In the genomic region with DNA sequence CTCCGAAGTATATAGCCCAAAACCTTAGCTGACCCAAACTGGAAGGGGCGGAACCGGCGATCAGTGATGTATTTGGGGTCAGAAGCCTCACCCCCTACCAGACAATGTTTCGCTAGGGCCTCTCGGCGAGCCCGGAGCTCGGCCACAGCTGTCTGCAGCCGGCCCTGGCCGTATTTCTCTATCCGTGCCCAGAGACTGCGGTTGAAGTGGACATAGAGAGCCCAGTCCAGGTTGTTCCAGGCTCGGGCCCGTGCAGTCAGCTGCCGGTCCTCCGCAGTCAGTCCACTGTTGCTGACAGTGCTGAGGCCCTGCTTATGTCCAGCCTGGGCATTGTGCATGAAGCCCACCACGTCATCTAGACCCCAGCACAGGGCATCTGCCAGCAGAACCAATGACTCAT, we compare ENCODE assay signal across 22 cellular contexts. TPM values are rescaled to one million over a fixed set of nuclear protein-coding genes. Genes with fewer than 3 reads are reported as not detected.
DNase-seq lines count a peak whose midpoint lies in the region; ATAC-seq, FAIRE-seq and TF ChIP-seq lines count a peak whose summit lies in the region.
"Had no signal": no experiment of that assay in that cellular context is flagged by ENCODE, and none has a peak within 500 bp of the region (broad histone marks: within the 10 kb centered on the region; RNA-seq: fewer than 3 reads in every experiment).

No MANE protein-coding gene starts in this region.

- peak overlapping the region; percentile 17 for H3K27ac Mint-ChIP-seq in activated naive CD4-positive, alpha-beta T cell treated with anti-CD3 and anti-CD28 coated beads, Interleukin-2, amount 50 U/mL, for 24 hours
- H3K27ac Mint-ChIP-seq in activated CD8-positive, alpha-beta T cell treated with anti-CD3 and anti-CD28 coated beads for 36 hours = no peak overlapping the region
- H3K27ac Mint-ChIP-seq in mesothelial cell of epicardium (no peak overlapping the region), progenitor cell of endocrine pancreas (no peak overlapping the region)
- H3K27ac Mint-ChIP-seq: activated CD4-positive, alpha-beta T cell treated with anti-CD3 and anti-CD28 coated beads, Interleukin-2, amount 10 ng/mL, durations not matched to agents 24 days and 14 days; dendritic cell treated with granulocyte-macrophage colony-stimulating factor and Interleukin-4, amounts not matched to agents 40 ng/mL and 50 ng/mL, for 4 days had no signal

- no peaks in the 10 kb centered on the region for H3K9me3 Mint-ChIP-seq in activated naive CD4-positive, alpha-beta T cell treated with anti-CD3 and anti-CD28 coated beads, Interleukin-2, amount 50 U/mL, for 24 hours
- H3K9me3 Mint-ChIP-seq in activated CD8-positive, alpha-beta T cell treated with anti-CD3 and anti-CD28 coated beads for 36 hours = no peaks in the 10 kb centered on the region
- H3K9me3 Mint-ChIP-seq in mesothelial cell of epicardium (no peaks in the 10 kb centered on the region), progenitor cell of endocrine pancreas (ENCODE audit: low read depth) (no peaks in the 10 kb centered on the region)
- H3K9me3 Mint-ChIP-seq: activated CD4-positive, alpha-beta T cell treated with anti-CD3 and anti-CD28 coated beads, Interleukin-2, amount 10 ng/mL, durations not matched to agents 24 days and 14 days; dendritic cell treated with granulocyte-macrophage colony-stimulating factor and Interleukin-4, amounts not matched to agents 40 ng/mL and 50 ng/mL, for 4 days; stimulated activated memory B cell treated with anti-CD40 and anti-IgM and Interleukin-4, amounts not matched to agents 10 μg/mL and 1 μg/mL and 100 μg/mL, for 72 hours had no signal

- DNase-seq in activated naive CD4-positive, alpha-beta T cell treated with Interleukin-2 at 50 U/mL for 16 hours = no peak
- DNase-seq in activated CD8-positive, alpha-beta T cell treated with anti-CD3 and anti-CD28 coated beads for 36 hours = no peak
- DNase-seq in mesothelial cell of epicardium (ENCODE audit: low spot score in 2 of 2, unreplicated experiment in 2 of 2) (no peak), progenitor cell of endocrine pancreas (ENCODE audit: low spot score, unreplicated experiment) (no peak), GM12892 (ENCODE audit: insufficient read length) (no peak)
- no peak for DNase-seq in activated T-cell treated with anti-CD3 and anti-CD28 coated beads, Interleukin-2, amount 50 U/mL, for 1 hour
- DNase-seq: activated CD4-positive, alpha-beta T cell treated with anti-CD3 and anti-CD28 coated beads, Interleukin-2, amount 10 ng/mL, durations not matched to agents 24 days and 14 days; activated CD8-positive, alpha-beta memory T cell treated with anti-CD3 and anti-CD28 coated beads, Interleukin-2, amount 50 U/mL, for 4 hours; activated gamma-delta T cell; BE2C; HCEC 1CT; kidney; lower lobe of right lung; NCI-H774; stimulated activated CD4-positive, alpha-beta T cell treated with anti-CD3 and anti-CD28 coated beads, Interleukin-2, amount 100 ng/mL, for 48 hours; T-helper 2 cell; uterus had no signal

- POLR2A ChIA-PET in activated CD8-positive, alpha-beta T cell treated with anti-CD3 and anti-CD28 coated beads for 36 hours (lab: Charles Lee) = interaction anchor here (1.2 to 1.4 kb wide), 2 partner anchors 8 to 11 kb away, joined by 6 to 8 read pairs; a partner anchor contains a TSS

- peaks cover 3% of the 10 kb centered on the region for H3K36me3 Mint-ChIP-seq in activated naive CD4-positive, alpha-beta T cell treated with anti-CD3 and anti-CD28 coated beads, Interleukin-2, amount 50 U/mL, for 24 hours
- peaks cover 9% of the 10 kb centered on the region for H3K36me3 Mint-ChIP-seq in activated CD8-positive, alpha-beta T cell treated with anti-CD3 and anti-CD28 coated beads for 36 hours (ENCODE audit: low read depth)
- H3K36me3 Mint-ChIP-seq in mesothelial cell of epicardium (no peaks in the 10 kb centered on the region), progenitor cell of endocrine pancreas (ENCODE audit: insufficient read depth) (peaks cover 3% of the 10 kb centered on the region)

- peak overlapping the region; percentile 7 for H3K4me3 Mint-ChIP-seq in activated naive CD4-positive, alpha-beta T cell treated with anti-CD3 and anti-CD28 coated beads, Interleukin-2, amount 50 U/mL, for 24 hours
- H3K4me3 Mint-ChIP-seq in activated CD8-positive, alpha-beta T cell treated with anti-CD3 and anti-CD28 coated beads for 36 hours = peak overlapping the region; percentile 67
- H3K4me3 Mint-ChIP-seq in mesothelial cell of epicardium (peak overlapping the region; percentile 43), progenitor cell of endocrine pancreas (ENCODE audit: low read depth) (peak overlapping the region; percentile 75)
- H3K4me3 Mint-ChIP-seq: dendritic cell treated with granulocyte-macrophage colony-stimulating factor and Interleukin-4, amounts not matched to agents 40 ng/mL and 50 ng/mL, for 4 days; stimulated activated memory B cell treated with anti-CD40 and anti-IgM and Interleukin-4, amounts not matched to agents 10 μg/mL and 1 μg/mL and 100 μg/mL, for 72 hours had no signal

- intact Hi-C loops in activated CD8-positive, alpha-beta T cell treated with anti-CD3 and anti-CD28 coated beads for 36 hours (cut with micrococcal nuclease) = no loop called here

- ATAC-seq in activated CD8-positive, alpha-beta T cell treated with anti-CD3 and anti-CD28 coated beads for 36 hours = no peak
- no peak for ATAC-seq in HG03439 (IDR thresholded peaks at IDR 0.05; ENCODE audit: unreplicated experiment)
- ATAC-seq: A549; lower lobe of right lung; stimulated activated memory B cell treated with anti-CD40 and anti-IgM and Interleukin-4, amounts not matched to agents 10 μg/mL and 1 μg/mL and 100 μg/mL, for 72 hours had no signal

- peaks cover 69% of the 10 kb centered on the region for H3K4me1 Mint-ChIP-seq in activated naive CD4-positive, alpha-beta T cell treated with anti-CD3 and anti-CD28 coated beads, Interleukin-2, amount 50 U/mL, for 24 hours
- H3K4me1 Mint-ChIP-seq in activated CD8-positive, alpha-beta T cell treated with anti-CD3 and anti-CD28 coated beads for 36 hours (ENCODE audit: low read depth) = peaks cover 46% of the 10 kb centered on the region
- H3K4me1 Mint-ChIP-seq in mesothelial cell of epicardium = peaks cover 17% of the 10 kb centered on the region
- H3K4me1 Mint-ChIP-seq in progenitor cell of endocrine pancreas (ENCODE audit: low read depth) = peaks cover 9% of the 10 kb centered on the region

- no peak for TF ChIP-seq POLR2A in GM12892 (IDR thresholded peaks at IDR 0.05; ENCODE audit: low read depth, low read length)

- no peak for TF ChIP-seq CTCF in activated CD8-positive, alpha-beta T cell treated with anti-CD3 and anti-CD28 coated beads for 36 hours (IDR thresholded peaks at IDR 0.05)
- TF ChIP-seq CTCF in mesothelial cell of epicardium (IDR thresholded peaks at IDR 0.05; ENCODE audit: unreplicated experiment) (no peak), progenitor cell of endocrine pancreas (IDR thresholded peaks at IDR 0.05; ENCODE audit: unreplicated experiment) (no peak)

- H3K27me3 Mint-ChIP-seq in activated naive CD4-positive, alpha-beta T cell treated with anti-CD3 and anti-CD28 coated beads, Interleukin-2, amount 50 U/mL, for 24 hours = no peaks in the 10 kb centered on the region
- H3K27me3 Mint-ChIP-seq in activated CD8-positive, alpha-beta T cell treated with anti-CD3 and anti-CD28 coated beads for 36 hours = no peaks in the 10 kb centered on the region
- no peaks in the 10 kb centered on the region for H3K27me3 Mint-ChIP-seq in mesothelial cell of epicardium (ENCODE audit: low read depth)
- H3K27me3 Mint-ChIP-seq in progenitor cell of endocrine pancreas = peaks cover 3% of the 10 kb centered on the region
- H3K27me3 Mint-ChIP-seq: activated CD4-positive, alpha-beta T cell treated with anti-CD3 and anti-CD28 coated beads, Interleukin-2, amount 10 ng/mL, durations not matched to agents 24 days and 14 days; stimulated activated memory B cell treated with anti-CD40 and anti-IgM and Interleukin-4, amounts not matched to agents 10 μg/mL and 1 μg/mL and 100 μg/mL, for 72 hours had no signal

- no peak for FAIRE-seq in GM12892 (lab: Jason Lieb, UNC)
- FAIRE-seq: A549, kidney had no signal

- CTCF ChIA-PET in activated CD8-positive, alpha-beta T cell treated with anti-CD3 and anti-CD28 coated beads for 36 hours (lab: Charles Lee) = interaction anchor here (0.9 to 1.6 kb wide), 2 partner anchors 29 to 57 kb away, joined by 3 to 5 read pairs; no protein-coding TSS in a partner anchor

RNA-seq across cellular contexts. Expression of a gene that starts 1.5 kb away (rescaled TPM):
- 10 to 100 TPM; 15.7 to 17.4 TPM for total RNA-seq in activated CD8-positive, alpha-beta T cell treated with anti-CD3 and anti-CD28 coated beads for 36 hours
- total RNA-seq in mesothelial cell of epicardium = 22.0 to 23.6 TPM (median 23.3 TPM) in 3 replicates
- total RNA-seq in progenitor cell of endocrine pancreas = 29.6 and 30.7 TPM in 2 replicates
- polyA plus RNA-seq in GM12892 (2012; ENCODE audit: missing spikeins) = 10.1 TPM

RNA-seq across cellular contexts. Expression of a gene that starts 8.3 kb away (rescaled TPM):
- 1 to 10 TPM; 2.4 to 2.7 TPM for total RNA-seq in activated CD8-positive, alpha-beta T cell treated with anti-CD3 and anti-CD28 coated beads for 36 hours
- 9.4 to 10.1 TPM (median 9.4 TPM) in 3 replicates for total RNA-seq in mesothelial cell of epicardium
- 4.9 and 5.1 TPM in 2 replicates for total RNA-seq in progenitor cell of endocrine pancreas
- polyA plus RNA-seq in GM12892 (2012; ENCODE audit: missing spikeins) = 1.7 TPM

RNA-seq across cellular contexts. Expression of a gene that starts 11.3 kb away (rescaled TPM):
- 100 to 1,000 TPM; 108 to 116 TPM for total RNA-seq in activated CD8-positive, alpha-beta T cell treated with anti-CD3 and anti-CD28 coated beads for 36 hours
- 97.2 to 109 TPM (median 105 TPM) in 3 replicates for total RNA-seq in mesothelial cell of epicardium
- 106 and 116 TPM in 2 replicates for total RNA-seq in progenitor cell of endocrine pancreas
- 172 TPM for polyA plus RNA-seq in GM12892 (2012; ENCODE audit: missing spikeins)

RNA-seq across cellular contexts. Expression of a gene that starts 17.1 kb away (rescaled TPM):
- total RNA-seq in activated CD8-positive, alpha-beta T cell treated with anti-CD3 and anti-CD28 coated beads for 36 hours = 1 to 10 TPM; 3.7 to 4.3 TPM
- total RNA-seq in mesothelial cell of epicardium (49.8 to 50.6 TPM (median 50.0 TPM) in 3 replicates), progenitor cell of endocrine pancreas (64.0 and 65.2 TPM in 2 replicates)
- polyA plus RNA-seq in GM12892 (2012; ENCODE audit: missing spikeins) = 2.9 TPM

RNA-seq across cellular contexts. Expression of a gene that starts 17.7 kb away (rescaled TPM):
- total RNA-seq in activated CD8-positive, alpha-beta T cell treated with anti-CD3 and anti-CD28 coated beads for 36 hours = 10 to 100 TPM; 13.2 to 15.8 TPM
- total RNA-seq in mesothelial cell of epicardium = 0.94 to 1.9 TPM (median 1.4 TPM) in 3 replicates
- total RNA-seq in progenitor cell of endocrine pancreas = 2.4 and 2.5 TPM in 2 replicates
- 353 TPM for polyA plus RNA-seq in GM12892 (2012; ENCODE audit: missing spikeins)

Comparison
In these comparisons a context has a peak if more than half of its experiments do, and no peak if none do; other contexts are left out.
1. H3K4me3 Mint-ChIP-seq: peak in every context shown above with its lines; median percentile 75 in progenitor cell of endocrine pancreas; 67 in activated CD8-positive, alpha-beta T cell treated with anti-CD3 and anti-CD28 coated beads for 36 hours; 43 in mesothelial cell of epicardium; 7 in activated naive CD4-positive, alpha-beta T cell treated with anti-CD3 and anti-CD28 coated beads, Interleukin-2, amount 50 U/mL, for 24 hours.